In the genomic region with DNA sequence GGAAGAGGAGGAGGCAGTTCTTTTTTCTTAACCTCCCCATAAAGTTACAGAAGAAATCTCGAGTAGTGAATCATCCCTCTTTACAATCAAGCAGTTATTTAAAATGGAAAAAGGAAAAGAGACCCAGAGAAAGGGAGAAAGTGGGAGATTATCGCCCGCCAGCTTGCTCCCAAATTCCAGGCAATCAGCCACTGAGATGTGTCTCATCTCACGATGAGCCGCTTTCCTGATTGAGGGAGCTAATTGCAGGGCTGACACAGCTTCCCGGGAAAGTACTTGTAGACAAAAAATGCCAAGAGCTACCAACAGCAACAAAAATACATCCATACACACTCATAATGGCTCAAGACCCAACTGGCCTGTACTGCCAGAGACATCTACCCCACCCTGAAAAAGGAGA, we compare ENCODE assay signal across 27 cellular contexts.
"Had no signal": no experiment of that assay in that cellular context is flagged by ENCODE, and none has a peak within 500 bp of the region (broad histone marks: within the 10 kb centered on the region; RNA-seq: fewer than 3 reads in every experiment).

No MANE protein-coding gene starts in this region.

- H3K9me3 Mint-ChIP-seq: activated CD4-positive, alpha-beta T cell treated with anti-CD3 and anti-CD28 coated beads, Interleukin-2, amount 10 ng/mL, durations not matched to agents 24 days and 14 days; activated naive CD8-positive, alpha-beta T cell treated with anti-CD3 and anti-CD28 coated beads, Interleukin-2, amount 10 ng/mL, durations not matched to agents 7 days and 5 days had no signal

- H3K27ac ChIP-seq: body of pancreas, SJCRH30, SK-N-MC, WERI-Rb-1 had no signal

- H3K9me3 ChIP-seq: SJCRH30 had no signal

- FAIRE-seq: astrocyte had no signal

- H3K27ac Mint-ChIP-seq: activated CD4-positive, alpha-beta T cell treated with anti-CD3 and anti-CD28 coated beads, Interleukin-2, amount 10 ng/mL, durations not matched to agents 24 days and 14 days; activated CD8-positive, alpha-beta T cell treated with anti-CD3 and anti-CD28 coated beads for 36 hours; activated naive CD4-positive, alpha-beta T cell treated with anti-CD3 and anti-CD28 coated beads, Interleukin-2, amount 50 U/mL, for 24 hours; activated naive CD8-positive, alpha-beta T cell treated with anti-CD3 and anti-CD28 coated beads, Interleukin-2, amount 10 ng/mL, durations not matched to agents 7 days and 5 days; activated T-cell treated with anti-CD3 and anti-CD28 coated beads, Interleukin-2, amount 50 U/mL, for 72 hours; activated T-helper 17 cell treated with anti-CD3 and anti-CD28 coated beads, Interleukin-2, amount 50 U/mL, for 72 hours had no signal

- DNase-seq: activated CD4-positive, alpha-beta T cell treated with anti-CD3 and anti-CD28 coated beads, Interleukin-2, amount 10 ng/mL, durations not matched to agents 24 days and 14 days; activated CD4-positive, alpha-beta T cell treated with anti-CD3 and anti-CD28 coated beads, Interleukin-2, amount 50 U/mL, for 4 hours; activated CD4-positive, CD25-positive, alpha-beta regulatory T cell; activated CD8-positive, alpha-beta T cell treated with anti-CD3 and anti-CD28 coated beads for 36 hours; activated effector memory CD4-positive, alpha-beta T cell treated with anti-CD3 and anti-CD28 coated beads, Interleukin-2, amount 50 U/mL, for 16 hours; activated naive CD4-positive, alpha-beta T cell; activated naive CD8-positive, alpha-beta T cell treated with anti-CD3 and anti-CD28 coated beads, Interleukin-2, amount 10 ng/mL, durations not matched to agents 7 days and 5 days; activated T-cell treated with anti-CD3 and anti-CD28 coated beads, Interleukin-2, amount 50 U/mL, for 1 hour; activated T-cell treated with anti-CD3 and anti-CD28 coated beads, Interleukin-2, amount 50 U/mL, for 72 hours; body of pancreas; cerebellar nuclear complex; Karpas-422; KBM-7; NCI-H1105; NCI-H146; NCI-H2081; NCI-H510A treated with DMSO at 0.1 percent for 48 hours; NCI-H526 treated with DMSO at 0.1 percent for 48 hours; NCI-H774; SHP77; SJCRH30; T1000; WERI-Rb-1 had no signal

- H3K4me1 Mint-ChIP-seq: activated CD4-positive, alpha-beta T cell treated with anti-CD3 and anti-CD28 coated beads, Interleukin-2, amount 10 ng/mL, durations not matched to agents 24 days and 14 days; activated naive CD4-positive, alpha-beta T cell treated with anti-CD3 and anti-CD28 coated beads, Interleukin-2, amount 50 U/mL, for 24 hours; activated naive CD8-positive, alpha-beta T cell treated with anti-CD3 and anti-CD28 coated beads, Interleukin-2, amount 10 ng/mL, durations not matched to agents 7 days and 5 days; activated T-helper 17 cell treated with anti-CD3 and anti-CD28 coated beads, Interleukin-2, amount 50 U/mL, for 72 hours had no signal

- H3K36me3 Mint-ChIP-seq: activated naive CD4-positive, alpha-beta T cell treated with anti-CD3 and anti-CD28 coated beads, Interleukin-2, amount 50 U/mL, for 24 hours; activated naive CD8-positive, alpha-beta T cell treated with anti-CD3 and anti-CD28 coated beads, Interleukin-2, amount 10 ng/mL, durations not matched to agents 7 days and 5 days had no signal

- H3K4me1 ChIP-seq: body of pancreas, SJCRH30 had no signal

- H3K4me3 ChIP-seq: body of pancreas, SJCRH30, SK-N-MC had no signal

- H3K36me3 ChIP-seq: SJCRH30, WERI-Rb-1 had no signal

- H3K4me3 Mint-ChIP-seq: activated CD4-positive, alpha-beta T cell treated with anti-CD3 and anti-CD28 coated beads, Interleukin-2, amount 10 ng/mL, durations not matched to agents 24 days and 14 days; activated CD8-positive, alpha-beta T cell treated with anti-CD3 and anti-CD28 coated beads for 36 hours; activated naive CD4-positive, alpha-beta T cell treated with anti-CD3 and anti-CD28 coated beads, Interleukin-2, amount 50 U/mL, for 24 hours; activated naive CD8-positive, alpha-beta T cell treated with anti-CD3 and anti-CD28 coated beads, Interleukin-2, amount 10 ng/mL, durations not matched to agents 7 days and 5 days; activated T-cell treated with anti-CD3 and anti-CD28 coated beads, Interleukin-2, amount 50 U/mL, for 72 hours; activated T-helper 17 cell treated with anti-CD3 and anti-CD28 coated beads, Interleukin-2, amount 50 U/mL, for 72 hours had no signal

- H3K27me3 ChIP-seq: body of pancreas, SJCRH30 had no signal
